In the genomic region with DNA sequence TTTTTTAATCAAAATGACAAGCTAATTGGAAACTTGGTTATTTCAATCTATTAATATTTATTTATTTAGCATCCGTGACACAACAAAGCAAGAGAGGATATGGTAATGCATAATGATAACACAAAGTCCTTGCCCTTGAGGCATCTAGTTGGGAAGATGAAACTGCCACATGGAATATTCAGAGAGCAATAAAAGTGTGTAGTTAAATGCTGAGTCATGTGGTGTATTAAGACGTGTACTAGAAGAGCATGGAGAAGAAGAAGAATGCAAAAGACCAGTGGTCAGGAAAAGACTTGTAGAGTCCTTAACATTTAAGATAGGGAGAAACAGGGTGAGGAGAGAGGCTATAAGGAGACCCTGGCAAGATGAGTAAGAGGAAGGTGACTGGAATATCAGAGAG, we compare ENCODE assay signal across 19 cellular contexts. TPM values are rescaled to one million over a fixed set of nuclear protein-coding genes. Genes with fewer than 3 reads are reported as not detected.
"Had no signal": no experiment of that assay in that cellular context is flagged by ENCODE, and none has a peak within 500 bp of the region (broad histone marks: within the 10 kb centered on the region; RNA-seq: fewer than 3 reads in every experiment).

No MANE protein-coding gene starts in this region.

- H3K4me3 ChIP-seq: cardiac muscle cell had no signal

- H3K27ac ChIP-seq: cardiac muscle cell had no signal

- FAIRE-seq: astrocyte, colon had no signal

- H3K27me3 ChIP-seq: cardiac muscle cell had no signal

- DNase-seq: activated CD4-positive, alpha-beta memory T cell treated with anti-CD3 and anti-CD28 coated beads for 36 hours; activated CD4-positive, alpha-beta T cell treated with anti-CD3 and anti-CD28 coated beads for 36 hours; activated CD8-positive, alpha-beta memory T cell treated with anti-CD3 and anti-CD28 coated beads, Interleukin-2, amount 10 ng/mL, durations not matched to agents 7 days and 5 days; activated naive CD4-positive, alpha-beta T cell treated with anti-CD3 and anti-CD28 coated beads for 36 hours; activated naive CD8-positive, alpha-beta T cell treated with anti-CD3 and anti-CD28 coated beads, Interleukin-2, amount 50 U/mL, for 24 hours; activated T-cell treated with anti-CD3 and anti-CD28 coated beads, Interleukin-2, amount 50 U/mL, for 1 hour; erythroblast; stimulated activated CD4-positive, alpha-beta T cell treated with anti-CD3 and anti-CD28 coated beads, Interleukin-12 subunit alpha, Interleukin-12 subunit beta, amount 100 ng/mL, for 4 hours; stimulated activated CD4-positive, alpha-beta T cell treated with anti-CD3 and anti-CD28 coated beads, Interleukin-2, amount 100 ng/mL, for 24 hours had no signal

- H3K36me3 ChIP-seq: cardiac muscle cell had no signal

RNA-seq across cellular contexts. Expression of a gene that starts 24.5 kb away (rescaled TPM):
- total RNA-seq: activated CD4-positive, alpha-beta memory T cell treated with anti-CD3 and anti-CD28 coated beads for 36 hours; activated CD4-positive, alpha-beta T cell treated with anti-CD3 and anti-CD28 coated beads for 36 hours; activated CD8-positive, alpha-beta memory T cell treated with anti-CD3 and anti-CD28 coated beads, Interleukin-2, amount 10 ng/mL, durations not matched to agents 7 days and 5 days; activated naive CD4-positive, alpha-beta T cell treated with anti-CD3 and anti-CD28 coated beads for 36 hours; activated T-helper 2 cell treated with anti-CD3 and anti-CD28 coated beads, Interferon-gamma antibody, Interleukin-2, Interleukin-4, amounts not matched to agents 10 μg/mL and 5 μg/mL and 100 μg/mL, durations not matched to agents 14 hours and 24 hours and 36 hours; astrocyte; cardiac muscle cell; liver; omental fat pad; progenitor cell of endocrine pancreas; sciatic nerve; ureter had no signal
- polyA plus RNA-seq: cardiac muscle cell, liver had no signal

RNA-seq across cellular contexts. Expression of a gene that starts 29.8 kb away (rescaled TPM):
- total RNA-seq: activated CD4-positive, alpha-beta memory T cell treated with anti-CD3 and anti-CD28 coated beads for 36 hours; activated CD4-positive, alpha-beta T cell treated with anti-CD3 and anti-CD28 coated beads for 36 hours; activated CD8-positive, alpha-beta memory T cell treated with anti-CD3 and anti-CD28 coated beads, Interleukin-2, amount 10 ng/mL, durations not matched to agents 7 days and 5 days; activated naive CD4-positive, alpha-beta T cell treated with anti-CD3 and anti-CD28 coated beads for 36 hours; activated T-helper 2 cell treated with anti-CD3 and anti-CD28 coated beads, Interferon-gamma antibody, Interleukin-2, Interleukin-4, amounts not matched to agents 10 μg/mL and 5 μg/mL and 100 μg/mL, durations not matched to agents 14 hours and 24 hours and 36 hours; astrocyte; cardiac muscle cell; liver; progenitor cell of endocrine pancreas had no signal
- polyA plus RNA-seq: liver, neural cell had no signal
